In genomic region chr6:37741757-37742400, GRCh38 we compare ENCODE assay signal across 9 cellular contexts. TPM values are rescaled to one million over a fixed set of nuclear protein-coding genes. Genes with fewer than 3 reads are reported as not detected.
DNase-seq lines count a peak whose midpoint lies in the region; ATAC-seq, FAIRE-seq and TF ChIP-seq lines count a peak whose summit lies in the region.
"Had no signal": no experiment of that assay in that cellular context is flagged by ENCODE, and none has a peak within 500 bp of the region (broad histone marks: within the 10 kb centered on the region; RNA-seq: fewer than 3 reads in every experiment).

No MANE protein-coding gene starts in this region.

- POLR2A ChIA-PET in HCT116 (lab: Charles Lee) (no interaction called here), WTC11 (lab: Charles Lee) (interaction anchor here (0.6 kb wide), 3 partner anchors 126 to 760 kb away, joined by 4 to 11 read pairs (median 7); no protein-coding TSS in a partner anchor)

- no peak overlapping the region for H3K27ac ChIP-seq in HCT116 (ENCODE audit: low read depth, low read length)
- peak overlapping the region; percentile 63 to 78 for H3K27ac ChIP-seq in kidney (ENCODE audit: low read depth in 2 of 2, low read length in 2 of 2)
- no peak overlapping the region for H3K27ac ChIP-seq in effector memory CD4-positive, alpha-beta T cell (ENCODE audit: insufficient read depth, low read length, poor library complexity, severe bottlenecking)

- H3K4me1 ChIP-seq in HCT116 (ENCODE audit: control insufficient read depth in 1 of 2, insufficient read depth in 2 of 2, low read length in 2 of 2) (peaks cover 0 to 8% of the 10 kb centered on the region in 2 experiments; a peak in 2 of 4 replicates), kidney (ENCODE audit: control insufficient read depth in 1 of 2, insufficient read depth in 1 of 2, low read depth in 1 of 2, low read length in 2 of 2) (peaks cover 2 to 15% of the 10 kb centered on the region in 2 donors)
- no peaks in the 10 kb centered on the region for H3K4me1 ChIP-seq in effector memory CD4-positive, alpha-beta T cell (ENCODE audit: control insufficient read depth, insufficient read depth, low read length, poor library complexity, severe bottlenecking)

- intact Hi-C loops in HCT116 (cut with micrococcal nuclease) (loop anchor here (2.0 to 10.0 kb wide), 2 partner anchors 271 to 753 kb away; no protein-coding TSS in a partner anchor), kidney (cut with DNase I) (no loop called here)

- H3K36me3 ChIP-seq in HCT116 (ENCODE audit: control insufficient read depth in 1 of 2, insufficient read depth in 2 of 2, low read length in 2 of 2) (no peaks in the 10 kb centered on the region), kidney (ENCODE audit: control insufficient read depth in 1 of 2, insufficient read depth in 2 of 2, low read length in 2 of 2) (no peaks in the 10 kb centered on the region)
- H3K36me3 ChIP-seq in effector memory CD4-positive, alpha-beta T cell (ENCODE audit: control insufficient read depth, insufficient read depth, low read length), result no peaks in the 10 kb centered on the region

- H3K9ac ChIP-seq in HCT116 (ENCODE audit: low read length) (no peak overlapping the region), kidney (ENCODE audit: low read length in 2 of 2) (peak overlapping the region in 1 of 2 donors; percentile 58)

- H3K36me3 Mint-ChIP-seq in WTC11, result no peaks in the 10 kb centered on the region

- H3K9me2 ChIP-seq in HCT116 (ENCODE audit: insufficient read depth), result no peaks in the 10 kb centered on the region

- BruUV-seq in HCT116 (replicated peaks; lab: Mats Ljungman, UMichigan), result no TSS peak

- no peak for TF ChIP-seq POLR2A in HCT116 (IDR thresholded peaks at IDR 0.05; ENCODE audit: borderline replicate concordance, extremely low read depth, insufficient read depth, insufficient read length)

- no peaks in the 10 kb centered on the region for H4K20me1 ChIP-seq in HCT116 (ENCODE audit: insufficient read depth)

- peak; percentile 57 for TF ChIP-seq RAD21 in HCT116 (IDR thresholded peaks at IDR 0.05; ENCODE audit: low read depth)

- H3K4me1 Mint-ChIP-seq in WTC11, result peaks cover 8% of the 10 kb centered on the region
- H3K4me1 Mint-ChIP-seq: central memory CD8-positive, alpha-beta T cell had no signal

- ATAC-seq in HCT116 (peak; percentile 92), WTC11 (peak; percentile 89)

- H2AFZ ChIP-seq in HCT116 (ENCODE audit: low read depth, low read length, poor library complexity, severe bottlenecking), result no peak overlapping the region

- H3K79me2 ChIP-seq in HCT116 (ENCODE audit: insufficient read depth, low read length), result no peaks in the 10 kb centered on the region

- CTCF ChIA-PET in HCT116 (lab: Charles Lee), result interaction anchor here (0.5 to 1.4 kb wide), 7 partner anchors 10 to 752 kb away, joined by 3 to 5 read pairs (median 3); no protein-coding TSS in a partner anchor
- CTCF ChIA-PET in WTC11 (lab: Charles Lee), result interaction anchor here (0.6 to 2.3 kb wide), 31 partner anchors 10 to 829 kb away, joined by 3 to 9 read pairs (median 4); no protein-coding TSS in a partner anchor

- H3K27ac Mint-ChIP-seq in WTC11, result no peak overlapping the region

- peak overlapping the region; percentile 51 for H3K4me2 ChIP-seq in HCT116 (ENCODE audit: low read length)

- H3K27me3 ChIP-seq in HCT116 (ENCODE audit: insufficient read depth, low read length), result peaks cover 11% of the 10 kb centered on the region
- H3K27me3 ChIP-seq in effector memory CD4-positive, alpha-beta T cell (replicated peaks; ENCODE audit: control insufficient read depth, insufficient read depth, low read length, poor library complexity, severe bottlenecking), result no peaks in the 10 kb centered on the region

- H3K4me3 ChIP-seq in HCT116 (replicated peaks in 1 of 2; ENCODE audit: low read depth in 1 of 2, low read length in 2 of 2), result no peak overlapping the region
- H3K4me3 ChIP-seq in kidney (ENCODE audit: low read length in 2 of 2), result peak overlapping the region; percentile 15 to 25
- no peak overlapping the region for H3K4me3 ChIP-seq in effector memory CD4-positive, alpha-beta T cell (ENCODE audit: insufficient read depth, low read depth, low read length, poor library complexity, severe bottlenecking)

- RAD21 ChIA-PET in HCT116 (lab: Charles Lee; ENCODE audit: low non-redundant PET in 1 of 2, low total read pairs in 2 of 2, uncharacterized antibody in 2 of 2, unreplicated experiment in 2 of 2), result interaction anchor here in 1 of 2 experiments (0.6 kb wide), 1 partner anchor 752 kb away, joined by 3 read pairs; no protein-coding TSS in a partner anchor

- TF ChIP-seq CTCF in HCT116 (IDR thresholded peaks at IDR 0.05 in 2 of 3, conservative IDR thresholded peaks at IDR 0.05 in 1 of 3; ENCODE audit: borderline replicate concordance in 1 of 3, insufficient read depth in 1 of 3, low read depth in 2 of 3, low read length in 2 of 3), result peak; percentile 39 to 65 (median 63); a peak in 4 of 6 replicates
- peak; percentile 26; the same call in 1 of the 2 replicates for TF ChIP-seq CTCF in WTC11 (IDR thresholded peaks at IDR 0.05)
- peak; percentile 34 for TF ChIP-seq CTCF in kidney (IDR thresholded peaks at IDR 0.05; ENCODE audit: borderline replicate concordance, extremely low read depth, insufficient read depth)

- FAIRE-seq in kidney (lab: Jason Lieb, UNC), result no peak

- DNase-seq in AG08396 (ENCODE audit: low spot score) (peak; percentile 48), HCT116 (ENCODE audit: low read depth, low spot score) (no peak), WTC11 (ENCODE audit: low spot score) (peak; percentile 64), kidney (no peak), NCI-H187 treated with DMSO at 0.1 percent for 48 hours (lab: John Stamatoyannopoulos, UW) (no peak)
- DNase-seq in NK-92 treated with Interleukin-12 subunit alpha and Interleukin-12 subunit beta, amount 100 ng/mL, for 24 hours (lab: John Stamatoyannopoulos, UW), result no peak
- no peak for DNase-seq in effector memory CD4-positive, alpha-beta T cell
- DNase-seq in stimulated activated CD4-positive, alpha-beta T cell treated with anti-CD3 and anti-CD28 coated beads, Interleukin-12 subunit alpha, Interleukin-12 subunit beta, amount 100 ng/mL, for 4 hours, result no peak

- H3K27me3 Mint-ChIP-seq in WTC11 (ENCODE audit: low read depth), result peaks cover 76% of the 10 kb centered on the region

- no peaks in the 10 kb centered on the region for H3K9me3 ChIP-seq in HCT116 (ENCODE audit: control insufficient read depth in 1 of 2, insufficient read depth in 1 of 2, low read depth in 1 of 2, low read length in 2 of 2)
- no peaks in the 10 kb centered on the region for H3K9me3 ChIP-seq in kidney (ENCODE audit: control insufficient read depth in 1 of 2, low read length in 2 of 2)
- H3K9me3 ChIP-seq in effector memory CD4-positive, alpha-beta T cell (ENCODE audit: control insufficient read depth, low read length), result no peaks in the 10 kb centered on the region

- no peaks in the 10 kb centered on the region for H3K9me3 Mint-ChIP-seq in WTC11
- H3K9me3 Mint-ChIP-seq: central memory CD8-positive, alpha-beta T cell had no signal

- 0 out of 2 replicates have a peak overlapping the region, but pooled peaks have one; percentile 14 for H3K4me3 Mint-ChIP-seq in WTC11
- H3K4me3 Mint-ChIP-seq: central memory CD8-positive, alpha-beta T cell had no signal

TF ChIP-seq in HCT116, 20 proteins besides CTCF, POLR2A, EP300 and RAD21 (continues in another document):
- TF ChIP-seq ZNF274 (IDR thresholded peaks at IDR 0.05; ENCODE audit: low read depth, low read length), result no peak
- no peak for TF ChIP-seq ZFX (IDR thresholded peaks at IDR 0.05)
- no peak for TF ChIP-seq ZBTB33 (IDR thresholded peaks at IDR 0.05; ENCODE audit: extremely low read depth, insufficient replicate concordance, low read length)
- TF ChIP-seq SIN3A (IDR thresholded peaks at IDR 0.05; ENCODE audit: low read depth), result no peak
- no peak for TF ChIP-seq JUND (IDR thresholded peaks at IDR 0.05)

TF ChIP-seq in WTC11, 78 proteins besides CTCF, POLR2A, EP300 and RAD21 (continues in another document):
- no peak for TF ChIP-seq ZNF425 (CRISPR knock-in tag; conservative IDR thresholded peaks at IDR 0.05)
- TF ChIP-seq ZSCAN18 (CRISPR knock-in tag; IDR thresholded peaks at IDR 0.05), result no peak
- TF ChIP-seq SOX15 (CRISPR knock-in tag; IDR thresholded peaks at IDR 0.05), result no peak

RNA-seq across cellular contexts. Expression of gene MDGA1, which starts 44.2 kb away (rescaled TPM):
- total RNA-seq in HCT116 (2021; ENCODE audit: unreplicated experiment) (6.2 TPM), WTC11 (2021) (1.3 to 2.6 TPM (median 1.3 TPM) in 3 replicates), kidney (0.91 TPM)
- polyA plus RNA-seq in HCT116 (2012), result 5.1 and 6.0 TPM in 2 replicates
- 1.5 TPM for polyA plus RNA-seq in kidney (ENCODE audit: insufficient read depth, low read depth, low replicate concordance)

Comparison
In these comparisons a context has a peak if more than half of its experiments do, and no peak if none do; other contexts are left out.
1. DNase-seq: peak in AG08396 (single experiment) and WTC11 (single experiment); none in HCT116 (single experiment), kidney (single experiment), NCI-H187 treated with DMSO at 0.1 percent for 48 hours (single experiment), NK-92 treated with Interleukin-12 subunit alpha and Interleukin-12 subunit beta, amount 100 ng/mL, for 24 hours (single experiment), effector memory CD4-positive, alpha-beta T cell (0 of 3) and stimulated activated CD4-positive, alpha-beta T cell treated with anti-CD3 and anti-CD28 coated beads, Interleukin-12 subunit alpha, Interleukin-12 subunit beta, amount 100 ng/mL, for 4 hours (single experiment).
2. H3K27ac ChIP-seq: peak in kidney (2 of 2); none in HCT116 (single experiment) and effector memory CD4-positive, alpha-beta T cell (single experiment).
3. H3K4me3 ChIP-seq: peak in kidney (2 of 2); none in HCT116 (0 of 2) and effector memory CD4-positive, alpha-beta T cell (single experiment).
4. Peak in every context shown above with its lines, with median percentiles within 50 percentile points of each other: CTCF ChIP-seq.